22 cellular contexts compared by ENCODE assay signal in genomic region chr15:48052871-48053383, GRCh38.
DNase-seq lines count a peak whose midpoint lies in the region; ATAC-seq and TF ChIP-seq lines count a peak whose summit lies in the region.
"Had no signal": no experiment of that assay in that cellular context is flagged by ENCODE, and none has a peak within 500 bp of the region (broad histone marks: within the 10 kb centered on the region; RNA-seq: fewer than 3 reads in every experiment).

No MANE protein-coding gene starts in this region.

- no peaks in the 10 kb centered on the region for H3K36me3 Mint-ChIP-seq in MCF 10A (ENCODE audit: insufficient read depth, unreplicated experiment)

- no peaks in the 10 kb centered on the region for H3K27me3 ChIP-seq in breast epithelium
- no peaks in the 10 kb centered on the region for H3K27me3 ChIP-seq in PC-3 (ENCODE audit: low read length)
- H3K27me3 ChIP-seq in esophagus muscularis mucosa: no peaks in the 10 kb centered on the region
- H3K27me3 ChIP-seq: body of pancreas had no signal

- TF ChIP-seq CTCF in MCF 10A (IDR thresholded peaks at IDR 0.05; ENCODE audit: unreplicated experiment): no peak
- TF ChIP-seq CTCF in breast epithelium (IDR thresholded peaks at IDR 0.05): no peak
- TF ChIP-seq CTCF in PC-3 (conservative IDR thresholded peaks at IDR 0.05; ENCODE audit: low read depth, low read length): no peak
- no peak for TF ChIP-seq CTCF in esophagus muscularis mucosa (IDR thresholded peaks at IDR 0.05)

- peak overlapping the region; percentile 23 for H3K27ac Mint-ChIP-seq in MCF 10A (ENCODE audit: low read depth, unreplicated experiment)
- H3K27ac Mint-ChIP-seq: activated naive CD4-positive, alpha-beta T cell treated with anti-CD3 and anti-CD28 coated beads, Interleukin-2, amount 50 U/mL, for 24 hours; activated T-cell treated with anti-CD3 and anti-CD28 coated beads, Interleukin-2, amount 50 U/mL, for 72 hours had no signal

- peak; percentile 69 for DNase-seq in MCF 10A (ENCODE audit: unreplicated experiment)
- DNase-seq in breast epithelium (ENCODE audit: low spot score in 2 of 2): no peak
- peak; percentile 59 for DNase-seq in PC-3
- DNase-seq in esophagus muscularis mucosa (ENCODE audit: extremely low spot score): peak; percentile 64
- no peak for DNase-seq in NCI-H1105 (lab: John Stamatoyannopoulos, UW)
- DNase-seq in 8988T: no peak
- DNase-seq: ACHN; activated CD4-positive, CD25-positive, alpha-beta regulatory T cell treated with anti-CD3 and anti-CD28 coated beads, Interleukin-2, amount 50 U/mL, for 72 hours; activated T-cell treated with anti-CD3 and anti-CD28 coated beads, Interleukin-2, amount 50 U/mL, for 72 hours; body of pancreas; cortex of kidney; NCI-H2107; NCI-H526 treated with DMSO at 0.1 percent for 48 hours; PC-9; T-helper 9 cell had no signal

- H3K9me3 ChIP-seq in breast epithelium (no peaks in the 10 kb centered on the region), PC-3 (ENCODE audit: low read length) (no peaks in the 10 kb centered on the region), esophagus muscularis mucosa (no peaks in the 10 kb centered on the region)
- H3K9me3 ChIP-seq: body of pancreas had no signal

- H3F3A ChIP-seq in PC-3 (ENCODE audit: low read length, unreplicated experiment): no peaks in the 10 kb centered on the region

- no peaks in the 10 kb centered on the region for H4K20me1 ChIP-seq in PC-3 (ENCODE audit: low read length)

- intact Hi-C loops in MCF 10A (cut with micrococcal nuclease) (no loop called here), breast epithelium (cut with DNase I; ENCODE audit: low total_unique reads) (no loop called here), PC-3 (cut with micrococcal nuclease) (no loop called here), esophagus muscularis mucosa (cut with DNase I) (no loop called here)

- CTCF ChIA-PET in MCF 10A (lab: Yijun Ruan, JAX): interaction anchor here (0.6 to 1.0 kb wide), 2 partner anchors 10 to 239 kb away, joined by 3 read pairs; no protein-coding TSS in a partner anchor
- CTCF ChIA-PET in PC-3 (lab: Charles Lee): no interaction called here

- no peak overlapping the region for H3K27ac ChIP-seq in breast epithelium
- no peak overlapping the region for H3K27ac ChIP-seq in PC-3 (ENCODE audit: low read length)
- H3K27ac ChIP-seq in esophagus muscularis mucosa (replicated peaks in 1 of 4): no peak overlapping the region
- H3K27ac ChIP-seq: body of pancreas, C4-2B, PC-9 had no signal

- H3K4me2 ChIP-seq in PC-3 (ENCODE audit: low read length): no peak overlapping the region; the same call in 1 of the 2 replicates
- H3K4me2 ChIP-seq: PC-9 had no signal

- H3K4me3 ChIP-seq in breast epithelium (no peak overlapping the region), PC-3 (ENCODE audit: low read length) (no peak overlapping the region), esophagus muscularis mucosa (no peak overlapping the region)
- H3K4me3 ChIP-seq: body of pancreas, PC-9 had no signal

- H3K4me1 ChIP-seq in breast epithelium (no peaks in the 10 kb centered on the region), PC-3 (ENCODE audit: insufficient read depth, low read length) (peaks cover 7% of the 10 kb centered on the region), esophagus muscularis mucosa (no peaks in the 10 kb centered on the region)
- H3K4me1 ChIP-seq: body of pancreas had no signal

- 69% methylated on average over 2 of the region's 2 CpGs for WGBS in esophagus muscularis mucosa

- BruUV-seq in MCF 10A (replicated peaks; lab: Mats Ljungman, UMichigan) (no TSS peak), PC-3 (replicated peaks; lab: Mats Ljungman, UMichigan) (no TSS peak)

- H3K9ac ChIP-seq in PC-3 (ENCODE audit: low read length): no peak overlapping the region

- TF ChIP-seq EP300 in esophagus muscularis mucosa (IDR thresholded peaks at IDR 0.05): no peak

- no peaks in the 10 kb centered on the region for H3K36me3 ChIP-seq in breast epithelium
- H3K36me3 ChIP-seq in PC-3 (ENCODE audit: low read depth, low read length): no peaks in the 10 kb centered on the region
- H3K36me3 ChIP-seq in esophagus muscularis mucosa: no peaks in the 10 kb centered on the region

- H3K27me3 Mint-ChIP-seq in MCF 10A (ENCODE audit: insufficient read depth, unreplicated experiment): no peaks in the 10 kb centered on the region

- TF ChIP-seq POLR2A in breast epithelium (IDR thresholded peaks at IDR 0.05) (no peak), esophagus muscularis mucosa (IDR thresholded peaks at IDR 0.05; ENCODE audit: low read depth) (no peak)

- no peaks in the 10 kb centered on the region for H3K9me2 ChIP-seq in PC-3 (replicated peaks; ENCODE audit: low read length)

- POLR2A ChIA-PET in MCF 10A (lab: Yijun Ruan, JAX): interaction anchor here (0.7 kb wide), 1 partner anchor 64 kb away, joined by 3 read pairs; no protein-coding TSS in a partner anchor
- POLR2A ChIA-PET in PC-3 (lab: Charles Lee; ENCODE audit: unreplicated experiment): no interaction called here

- H3K9me3 Mint-ChIP-seq in MCF 10A (ENCODE audit: unreplicated experiment): peaks cover 12% of the 10 kb centered on the region

- no peaks in the 10 kb centered on the region for H3K79me2 ChIP-seq in PC-3 (ENCODE audit: low read length)

- no peak overlapping the region for H2AFZ ChIP-seq in PC-3 (ENCODE audit: low read length)
- H2AFZ ChIP-seq: PC-9 had no signal

- H3K4me1 Mint-ChIP-seq in MCF 10A (ENCODE audit: insufficient read depth, unreplicated experiment): peaks cover 5% of the 10 kb centered on the region
- H3K4me1 Mint-ChIP-seq: activated naive CD4-positive, alpha-beta T cell treated with anti-CD3 and anti-CD28 coated beads, Interleukin-2, amount 50 U/mL, for 24 hours had no signal

- no peak overlapping the region for H3K4me3 Mint-ChIP-seq in MCF 10A (ENCODE audit: unreplicated experiment)
- H3K4me3 Mint-ChIP-seq: activated naive CD4-positive, alpha-beta T cell treated with anti-CD3 and anti-CD28 coated beads, Interleukin-2, amount 50 U/mL, for 24 hours; activated T-cell treated with anti-CD3 and anti-CD28 coated beads, Interleukin-2, amount 50 U/mL, for 72 hours; neural crest cell had no signal

- ATAC-seq in PC-3 (peak; percentile 74), GM21367 (IDR thresholded peaks at IDR 0.05; ENCODE audit: unreplicated experiment) (no peak), HG03521 (IDR thresholded peaks at IDR 0.05; ENCODE audit: unreplicated experiment) (no peak)
- ATAC-seq: activated T-cell treated with anti-CD3 and anti-CD28 coated beads, Interleukin-2, amount 50 U/mL, for 72 hours; body of pancreas; HCT116; SK-N-SH treated with all-trans-retinoic acid at 6 μM for 48 hours had no signal

Comparison
In these comparisons a context has a peak if more than half of its experiments do, and no peak if none do; other contexts are left out.
1. DNase-seq: peak in MCF 10A (single experiment), PC-3 (single experiment) and esophagus muscularis mucosa (single experiment); none in breast epithelium (0 of 2), NCI-H1105 (single experiment) and 8988T (single experiment).